ENCODE assay signal across 14 cellular contexts in the genomic region with DNA sequence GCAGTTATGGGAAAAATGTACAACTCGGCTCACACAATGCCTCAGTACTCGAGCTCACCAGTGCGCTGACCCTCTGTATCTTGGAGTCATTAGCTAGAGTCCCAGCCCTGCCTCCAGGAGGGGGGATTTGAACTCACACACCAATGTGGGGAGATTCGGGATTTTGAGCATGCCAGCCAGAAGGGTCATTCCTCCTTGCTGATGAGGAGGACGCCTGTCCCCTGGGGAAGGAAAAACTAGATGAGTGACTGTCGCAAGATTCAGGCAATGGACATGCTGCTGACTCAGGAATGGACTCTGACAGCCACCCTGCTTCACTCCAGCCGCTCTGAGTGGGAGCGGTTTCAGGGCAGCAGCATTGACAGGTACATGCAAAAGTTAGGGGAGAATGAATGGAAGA. TPM values are rescaled to one million over a fixed set of nuclear protein-coding genes. Genes with fewer than 3 reads are reported as not detected.
"Had no signal": no experiment of that assay in that cellular context is flagged by ENCODE, and none has a peak within 500 bp of the region (broad histone marks: within the 10 kb centered on the region; RNA-seq: fewer than 3 reads in every experiment).

No MANE protein-coding gene starts in this region.

- H3K27me3 ChIP-seq: body of pancreas, ovary, stomach, uterus had no signal

- H3K4me3 ChIP-seq: body of pancreas, ovary, stomach, uterus had no signal

- DNase-seq: activated effector memory CD4-positive, alpha-beta T cell treated with Interleukin-2 at 50 U/mL for 16 hours; activated T-cell treated with anti-CD3 and anti-CD28 coated beads, Interleukin-2, amount 50 U/mL, for 1 hour; amniotic stem cell; body of pancreas; immature natural killer cell; nephron progenitor cell; ovary; stimulated activated CD4-positive, alpha-beta T cell treated with anti-CD3 and anti-CD28 coated beads, Interleukin-15, amount 100 ng/mL, for 24 hours; stimulated activated CD4-positive, alpha-beta T cell treated with anti-CD3 and anti-CD28 coated beads, Interleukin-4, amount 100 ng/mL, for 4 hours; stomach; uterus had no signal

- ATAC-seq: activated naive CD4-positive, alpha-beta T cell treated with anti-CD3 and anti-CD28 coated beads, Interleukin-2, amount 50 U/mL, for 72 hours; body of pancreas; esophagus mucosa had no signal

- H3K4me1 ChIP-seq: uterus had no signal

- H3K36me3 ChIP-seq: ovary, stomach, uterus had no signal

- H3K27ac ChIP-seq: body of pancreas, ovary, stomach, uterus had no signal

- H3K9me3 ChIP-seq: body of pancreas, ovary, stomach, uterus had no signal

RNA-seq across cellular contexts. Expression of gene FIGN, which starts 20.6 kb away (rescaled TPM):
- total RNA-seq: activated naive CD4-positive, alpha-beta T cell treated with anti-CD3 and anti-CD28 coated beads, Interleukin-2, amount 50 U/mL, for 72 hours; T-helper 1 cell treated with Interleukin-12 subunit alpha and Interleukin-12 subunit beta and Interleukin-4 antibody, amounts not matched to agents 30 ng/mL and 1 ng/mL, for 36 hours had no signal
- polyA plus RNA-seq: immature natural killer cell had no signal
